In the genomic region with DNA sequence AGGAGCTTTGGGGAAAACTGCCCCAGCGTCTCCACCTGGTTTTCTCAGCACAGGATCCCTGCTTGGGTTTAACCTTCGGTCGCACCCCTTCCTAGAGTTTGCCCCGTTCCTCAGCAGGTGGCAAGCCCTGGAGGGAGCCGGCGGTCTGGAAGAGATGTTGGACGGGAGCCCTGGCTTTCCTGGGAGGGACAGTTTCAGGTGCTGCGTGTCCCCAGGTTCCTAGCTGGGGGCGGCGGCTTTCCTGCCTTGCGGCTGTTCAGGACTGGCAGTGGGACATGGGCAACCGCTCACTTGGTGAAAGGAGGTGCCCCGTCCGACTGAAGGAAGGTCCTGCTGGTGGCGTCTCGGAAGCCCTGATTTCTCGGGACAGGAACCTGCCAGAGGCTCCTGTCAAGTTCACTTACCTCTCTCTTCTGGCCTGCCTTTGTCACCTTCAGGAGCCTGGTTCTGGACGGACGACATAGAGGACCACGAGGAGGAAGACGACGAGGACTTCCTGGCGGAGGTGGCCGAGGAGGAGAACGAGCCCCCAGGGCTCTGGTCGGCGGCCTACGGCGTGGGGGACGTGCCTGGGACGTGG, we compare ENCODE assay signal across 26 cellular contexts. TPM values are rescaled to one million over a fixed set of nuclear protein-coding genes. Genes with fewer than 3 reads are reported as not detected.
A peak's percentile ranks its signal among the peaks of the same experiment; 100 is the strongest.
DNase-seq lines count a peak whose midpoint lies in the region; ATAC-seq and TF ChIP-seq lines count a peak whose summit lies in the region.
"Had no signal": no experiment of that assay in that cellular context is flagged by ENCODE, and none has a peak within 500 bp of the region (broad histone marks: within the 10 kb centered on the region; RNA-seq: fewer than 3 reads in every experiment).

No MANE protein-coding gene starts in this region.

- ATAC-seq in sciatic nerve (no peak), esophagus mucosa (no peak), GM21825 (IDR thresholded peaks at IDR 0.05; ENCODE audit: unreplicated experiment) (no peak)
- ATAC-seq: effector memory CD8-positive, alpha-beta T cell; foreskin keratinocyte; right lobe of liver had no signal

- no peak for TF ChIP-seq CTCF in endodermal cell (conservative IDR thresholded peaks at IDR 0.05)

- peaks cover 17% of the 10 kb centered on the region for H3K9me3 Mint-ChIP-seq in endodermal cell
- H3K9me3 Mint-ChIP-seq: activated naive CD4-positive, alpha-beta T cell treated with anti-CD3 and anti-CD28 coated beads, Interleukin-2, amount 50 U/mL, for 24 hours; CD4-positive, alpha-beta T cell; effector memory CD8-positive, alpha-beta T cell had no signal

- no peaks in the 10 kb centered on the region for H3K27me3 Mint-ChIP-seq in endodermal cell (ENCODE audit: insufficient read depth)
- H3K27me3 Mint-ChIP-seq: activated naive CD4-positive, alpha-beta T cell treated with anti-CD3 and anti-CD28 coated beads, Interleukin-2, amount 50 U/mL, for 24 hours; CD4-positive, alpha-beta T cell; effector memory CD8-positive, alpha-beta T cell had no signal

- intact Hi-C loops in sciatic nerve (cut with DNase I): no loop called here

- peaks cover 20% of the 10 kb centered on the region for H3K4me1 ChIP-seq in BLaER1
- no peaks in the 10 kb centered on the region for H3K4me1 ChIP-seq in endodermal cell (ENCODE audit: control insufficient read depth, insufficient read depth, low read length)
- H3K4me1 ChIP-seq: breast epithelium, esophagus squamous epithelium, foreskin keratinocyte, right lobe of liver, tibial artery had no signal

- no peak overlapping the region for H3K9ac ChIP-seq in BLaER1
- no peak overlapping the region for H3K9ac ChIP-seq in endodermal cell (ENCODE audit: extremely low read depth, low read length, poor library complexity, severe bottlenecking)

- no peaks in the 10 kb centered on the region for H3K27me3 ChIP-seq in BLaER1
- no peaks in the 10 kb centered on the region for H3K27me3 ChIP-seq in endodermal cell (ENCODE audit: control insufficient read depth, insufficient read depth, low read length, poor library complexity, severe bottlenecking)
- H3K27me3 ChIP-seq: breast epithelium, esophagus squamous epithelium, foreskin keratinocyte, right lobe of liver, tibial artery had no signal

- H3K4me1 Mint-ChIP-seq in endodermal cell: no peaks in the 10 kb centered on the region
- H3K4me1 Mint-ChIP-seq: activated naive CD4-positive, alpha-beta T cell treated with anti-CD3 and anti-CD28 coated beads, Interleukin-2, amount 50 U/mL, for 24 hours; mesothelial cell of epicardium had no signal

- WGBS in endodermal cell (ENCODE audit: insufficient coverage in 1 of 2, insufficient read length in 1 of 2), 2 experiments: 96% methylated on average over 29 to 31 of the region's 31 CpGs

- H3K4me3 ChIP-seq in BLaER1 (peak overlapping the region; percentile 53), endodermal cell (ENCODE audit: low read length) (no peak overlapping the region)
- H3K4me3 ChIP-seq: breast epithelium, esophagus squamous epithelium, right lobe of liver, tibial artery had no signal

- peaks cover 100% of the 10 kb centered on the region for H3K36me3 ChIP-seq in BLaER1
- H3K36me3 ChIP-seq in endodermal cell (ENCODE audit: control insufficient read depth, insufficient read depth, low read length): peaks cover 15% of the 10 kb centered on the region

- DNase-seq in D341Med (ENCODE audit: low spot score) (peak; percentile 26), endodermal cell (peak; percentile 33), sciatic nerve (ENCODE audit: low spot score) (peak; percentile 54)
- DNase-seq in activated CD8-positive, alpha-beta memory T cell treated with anti-CD3 and anti-CD28 coated beads, Interleukin-2, amount 50 U/mL, for 48 hours: no peak
- DNase-seq: DMS 273 treated with DMSO at 0.1 percent for 48 hours; effector memory CD8-positive, alpha-beta T cell; esophagus squamous epithelium; foreskin keratinocyte; HCEC 1CT; KG1; NCI-H1105; NCI-H187 treated with DMSO at 0.1 percent for 48 hours; NCI-H2171 treated with DMSO at 0.1 percent for 48 hours; NCI-H510A treated with DMSO at 0.1 percent for 48 hours; stimulated activated CD4-positive, alpha-beta T cell treated with anti-CD3 and anti-CD28 coated beads, Interleukin-12 subunit alpha, Interleukin-12 subunit beta, amount 100 ng/mL, for 4 hours; stimulated activated CD4-positive, alpha-beta T cell treated with anti-CD3 and anti-CD28 coated beads, Interleukin-4, amount 100 ng/mL, for 1 hour had no signal

- peaks cover 33% of the 10 kb centered on the region for H3K36me3 Mint-ChIP-seq in endodermal cell (ENCODE audit: low read depth)

- H3K27ac ChIP-seq in BLaER1: no peak overlapping the region
- H3K27ac ChIP-seq in endodermal cell (ENCODE audit: low read depth, low read length): no peak overlapping the region
- H3K27ac ChIP-seq: breast epithelium, esophagus squamous epithelium, foreskin keratinocyte, right lobe of liver, tibial artery had no signal

- H3K27ac Mint-ChIP-seq in endodermal cell: no peak overlapping the region
- H3K27ac Mint-ChIP-seq: activated naive CD4-positive, alpha-beta T cell treated with anti-CD3 and anti-CD28 coated beads, Interleukin-2, amount 50 U/mL, for 24 hours; CD4-positive, alpha-beta T cell; effector memory CD8-positive, alpha-beta T cell; mesothelial cell of epicardium had no signal

- H4K20me1 ChIP-seq in BLaER1: peaks cover 35% of the 10 kb centered on the region

- H3K9me3 ChIP-seq in BLaER1 (peaks cover 63% of the 10 kb centered on the region), endodermal cell (ENCODE audit: control insufficient read depth, low read length) (no peaks in the 10 kb centered on the region)
- H3K9me3 ChIP-seq: right lobe of liver had no signal

- H3K4me2 ChIP-seq in BLaER1: no peak overlapping the region

- no peak overlapping the region for H3K4me3 Mint-ChIP-seq in endodermal cell
- H3K4me3 Mint-ChIP-seq: activated naive CD4-positive, alpha-beta T cell treated with anti-CD3 and anti-CD28 coated beads, Interleukin-2, amount 50 U/mL, for 24 hours; CD4-positive, alpha-beta T cell; effector memory CD8-positive, alpha-beta T cell; mesothelial cell of epicardium had no signal

RNA-seq across cellular contexts. Expression of a gene that starts 14.8 kb away (rescaled TPM):
- total RNA-seq in endodermal cell: 10 to 100 TPM; 21.4 to 29.6 TPM
- polyA plus RNA-seq in endodermal cell (2013, experiment 1 of 2): 33.6 TPM
- polyA plus RNA-seq in endodermal cell (2013, experiment 2 of 2): 24.9 TPM
- total RNA-seq in sciatic nerve: 37.5 TPM
- total RNA-seq in esophagus mucosa: 10.4 TPM

RNA-seq across cellular contexts. Expression of a gene that starts 36.5 kb away (rescaled TPM):
- 10 to 100 TPM; 14.2 to 17.2 TPM for total RNA-seq in endodermal cell
- polyA plus RNA-seq in endodermal cell (2013, experiment 1 of 2): 11.1 TPM
- 10.6 TPM for polyA plus RNA-seq in endodermal cell (2013, experiment 2 of 2)
- total RNA-seq in sciatic nerve: 8.7 TPM
- total RNA-seq in esophagus mucosa: 0.24 TPM
- total RNA-seq: MCF 10A had no signal

RNA-seq across cellular contexts. Expression of a gene that starts 54.8 kb away (rescaled TPM):
- 10 to 100 TPM; 24.2 to 29.4 TPM for total RNA-seq in endodermal cell
- 20.5 TPM for polyA plus RNA-seq in endodermal cell (2013, experiment 1 of 2)
- 19.9 TPM for polyA plus RNA-seq in endodermal cell (2013, experiment 2 of 2)
- total RNA-seq in sciatic nerve: 25.5 TPM
- total RNA-seq in esophagus mucosa: 13.1 TPM
